In genomic region chr1:19923953-19924346, GRCh38 we compare ENCODE assay signal across 1 cellular context.
TF ChIP-seq lines count a peak whose summit lies in the region.

No MANE protein-coding gene starts in this region.

TF ChIP-seq in IMR-90, 13 proteins besides CTCF, POLR2A, EP300 and RAD21:
- TF ChIP-seq CEBPB (IDR thresholded peaks at IDR 0.05; ENCODE audit: low read depth, low read length) (no peak), BHLHE40 (IDR thresholded peaks at IDR 0.05; ENCODE audit: low read depth, low read length) (no peak), MAZ (IDR thresholded peaks at IDR 0.05; ENCODE audit: borderline replicate concordance, low read depth, low read length) (no peak), USF2 (IDR thresholded peaks at IDR 0.05; ENCODE audit: low read depth, low read length) (no peak), RFX5 (IDR thresholded peaks at IDR 0.05; ENCODE audit: low read depth, low read length) (no peak), SMC3 (IDR thresholded peaks at IDR 0.05; ENCODE audit: low read depth, low read length) (no peak), CHD1 (IDR thresholded peaks at IDR 0.05; ENCODE audit: low read depth, low read length) (no peak), MXI1 (IDR thresholded peaks at IDR 0.05; ENCODE audit: borderline replicate concordance, low read depth, low read length) (no peak)
TF ChIP-seq in IMR-90: peak in this region for 0.
